ENCODE assay signal across 1 cellular context in the genomic region with DNA sequence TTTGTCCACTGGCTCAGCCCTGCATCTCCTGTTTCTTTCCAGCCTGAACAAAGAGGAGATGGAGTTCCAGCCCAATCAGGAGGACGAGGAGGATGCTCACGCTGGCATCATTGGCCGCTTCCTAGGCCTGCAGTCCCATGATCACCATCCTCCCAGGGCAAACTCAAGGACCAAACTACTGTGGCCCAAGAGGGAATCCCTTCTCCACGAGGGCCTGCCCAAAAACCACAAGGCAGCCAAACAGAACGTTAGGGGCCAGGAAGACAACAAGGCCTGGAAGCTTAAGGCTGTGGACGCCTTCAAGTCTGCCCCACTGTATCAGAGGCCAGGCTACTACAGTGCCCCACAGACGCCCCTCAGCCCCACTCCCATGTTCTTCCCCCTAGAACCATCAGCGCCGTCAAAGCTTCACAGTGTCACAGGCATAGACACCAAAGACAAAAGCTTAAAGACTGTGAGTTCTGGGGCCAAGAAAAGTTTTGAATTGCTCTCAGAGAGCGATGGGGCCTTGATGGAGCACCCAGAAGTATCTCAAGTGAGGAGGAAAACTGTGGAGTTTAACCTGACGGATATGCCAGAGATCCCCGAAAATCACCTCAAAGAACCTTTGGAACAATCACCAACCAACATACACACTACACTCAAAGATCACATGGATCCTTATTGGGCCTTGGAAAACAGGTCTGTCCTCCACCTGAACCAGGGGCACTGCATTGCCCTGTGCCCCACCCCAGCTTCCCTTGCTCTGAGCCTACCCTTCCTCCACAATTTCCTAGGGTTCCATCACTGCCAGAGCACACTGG.
TF ChIP-seq lines count a peak whose summit lies in the region.

No MANE protein-coding gene starts in this region.

TF ChIP-seq in K562, 482 proteins besides CTCF, POLR2A, EP300 and RAD21 (continued from another document and continues in another):
- TF ChIP-seq ZNF253 (CRISPR knock-in tag; conservative IDR thresholded peaks at IDR 0.05) (no peak), KHSRP (IDR thresholded peaks at IDR 0.05) (no peak), SREBF2 (CRISPR knock-in tag; IDR thresholded peaks at IDR 0.05) (no peak), FOXK1 (CRISPR knock-in tag; IDR thresholded peaks at IDR 0.05; ENCODE audit: borderline replicate concordance) (no peak), CBFA2T2 (conservative IDR thresholded peaks at IDR 0.05) (no peak), NCOA2 (IDR thresholded peaks at IDR 0.05; ENCODE audit: partially characterized antibody in 2 of 2) (no peak), KAT8 (IDR thresholded peaks at IDR 0.05; ENCODE audit: low read depth) (no peak), POLR2G (IDR thresholded peaks at IDR 0.05; ENCODE audit: low read depth, low read length) (peak; percentile 74), STAG1 (CRISPR knock-in tag; IDR thresholded peaks at IDR 0.05; ENCODE audit: borderline replicate concordance) (no peak)
- TF ChIP-seq, protein P1, sequence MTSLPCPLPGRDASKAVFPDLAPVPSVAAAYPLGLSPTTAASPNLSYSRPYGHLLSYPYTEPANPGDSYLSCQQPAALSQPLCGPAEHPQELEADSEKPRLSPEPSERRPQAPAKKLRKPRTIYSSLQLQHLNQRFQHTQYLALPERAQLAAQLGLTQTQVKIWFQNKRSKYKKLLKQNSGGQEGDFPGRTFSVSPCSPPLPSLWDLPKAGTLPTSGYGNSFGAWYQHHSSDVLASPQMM (CRISPR knock-in tag; IDR thresholded peaks at IDR 0.05): no peak
- TF ChIP-seq, protein P2, sequence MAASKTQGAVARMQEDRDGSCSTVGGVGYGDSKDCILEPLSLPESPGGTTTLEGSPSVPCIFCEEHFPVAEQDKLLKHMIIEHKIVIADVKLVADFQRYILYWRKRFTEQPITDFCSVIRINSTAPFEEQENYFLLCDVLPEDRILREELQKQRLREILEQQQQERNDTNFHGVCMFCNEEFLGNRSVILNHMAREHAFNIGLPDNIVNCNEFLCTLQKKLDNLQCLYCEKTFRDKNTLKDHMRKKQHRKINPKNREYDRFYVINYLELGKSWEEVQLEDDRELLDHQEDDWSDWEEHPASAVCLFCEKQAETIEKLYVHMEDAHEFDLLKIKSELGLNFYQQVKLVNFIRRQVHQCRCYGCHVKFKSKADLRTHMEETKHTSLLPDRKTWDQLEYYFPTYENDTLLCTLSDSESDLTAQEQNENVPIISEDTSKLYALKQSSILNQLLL (CRISPR knock-in tag; IDR thresholded peaks at IDR 0.05; ENCODE audit: borderline replicate concordance): no peak
- TF ChIP-seq, protein P3, sequence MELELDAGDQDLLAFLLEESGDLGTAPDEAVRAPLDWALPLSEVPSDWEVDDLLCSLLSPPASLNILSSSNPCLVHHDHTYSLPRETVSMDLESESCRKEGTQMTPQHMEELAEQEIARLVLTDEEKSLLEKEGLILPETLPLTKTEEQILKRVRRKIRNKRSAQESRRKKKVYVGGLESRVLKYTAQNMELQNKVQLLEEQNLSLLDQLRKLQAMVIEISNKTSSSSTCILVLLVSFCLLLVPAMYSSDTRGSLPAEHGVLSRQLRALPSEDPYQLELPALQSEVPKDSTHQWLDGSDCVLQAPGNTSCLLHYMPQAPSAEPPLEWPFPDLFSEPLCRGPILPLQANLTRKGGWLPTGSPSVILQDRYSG (tag; conservative IDR thresholded peaks at IDR 0.05; ENCODE audit: low read depth): no peak
- TF ChIP-seq, protein P4, sequence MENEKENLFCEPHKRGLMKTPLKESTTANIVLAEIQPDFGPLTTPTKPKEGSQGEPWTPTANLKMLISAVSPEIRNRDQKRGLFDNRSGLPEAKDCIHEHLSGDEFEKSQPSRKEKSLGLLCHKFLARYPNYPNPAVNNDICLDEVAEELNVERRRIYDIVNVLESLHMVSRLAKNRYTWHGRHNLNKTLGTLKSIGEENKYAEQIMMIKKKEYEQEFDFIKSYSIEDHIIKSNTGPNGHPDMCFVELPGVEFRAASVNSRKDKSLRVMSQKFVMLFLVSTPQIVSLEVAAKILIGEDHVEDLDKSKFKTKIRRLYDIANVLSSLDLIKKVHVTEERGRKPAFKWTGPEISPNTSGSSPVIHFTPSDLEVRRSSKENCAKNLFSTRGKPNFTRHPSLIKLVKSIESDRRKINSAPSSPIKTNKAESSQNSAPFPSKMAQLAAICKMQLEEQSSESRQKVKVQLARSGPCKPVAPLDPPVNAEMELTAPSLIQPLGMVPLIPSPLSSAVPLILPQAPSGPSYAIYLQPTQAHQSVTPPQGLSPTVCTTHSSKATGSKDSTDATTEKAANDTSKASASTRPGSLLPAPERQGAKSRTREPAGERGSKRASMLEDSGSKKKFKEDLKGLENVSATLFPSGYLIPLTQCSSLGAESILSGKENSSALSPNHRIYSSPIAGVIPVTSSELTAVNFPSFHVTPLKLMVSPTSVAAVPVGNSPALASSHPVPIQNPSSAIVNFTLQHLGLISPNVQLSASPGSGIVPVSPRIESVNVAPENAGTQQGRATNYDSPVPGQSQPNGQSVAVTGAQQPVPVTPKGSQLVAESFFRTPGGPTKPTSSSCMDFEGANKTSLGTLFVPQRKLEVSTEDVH (IDR thresholded peaks at IDR 0.05; ENCODE audit: low read depth, partially characterized antibody): peak; percentile 23
- TF ChIP-seq, protein P5, sequence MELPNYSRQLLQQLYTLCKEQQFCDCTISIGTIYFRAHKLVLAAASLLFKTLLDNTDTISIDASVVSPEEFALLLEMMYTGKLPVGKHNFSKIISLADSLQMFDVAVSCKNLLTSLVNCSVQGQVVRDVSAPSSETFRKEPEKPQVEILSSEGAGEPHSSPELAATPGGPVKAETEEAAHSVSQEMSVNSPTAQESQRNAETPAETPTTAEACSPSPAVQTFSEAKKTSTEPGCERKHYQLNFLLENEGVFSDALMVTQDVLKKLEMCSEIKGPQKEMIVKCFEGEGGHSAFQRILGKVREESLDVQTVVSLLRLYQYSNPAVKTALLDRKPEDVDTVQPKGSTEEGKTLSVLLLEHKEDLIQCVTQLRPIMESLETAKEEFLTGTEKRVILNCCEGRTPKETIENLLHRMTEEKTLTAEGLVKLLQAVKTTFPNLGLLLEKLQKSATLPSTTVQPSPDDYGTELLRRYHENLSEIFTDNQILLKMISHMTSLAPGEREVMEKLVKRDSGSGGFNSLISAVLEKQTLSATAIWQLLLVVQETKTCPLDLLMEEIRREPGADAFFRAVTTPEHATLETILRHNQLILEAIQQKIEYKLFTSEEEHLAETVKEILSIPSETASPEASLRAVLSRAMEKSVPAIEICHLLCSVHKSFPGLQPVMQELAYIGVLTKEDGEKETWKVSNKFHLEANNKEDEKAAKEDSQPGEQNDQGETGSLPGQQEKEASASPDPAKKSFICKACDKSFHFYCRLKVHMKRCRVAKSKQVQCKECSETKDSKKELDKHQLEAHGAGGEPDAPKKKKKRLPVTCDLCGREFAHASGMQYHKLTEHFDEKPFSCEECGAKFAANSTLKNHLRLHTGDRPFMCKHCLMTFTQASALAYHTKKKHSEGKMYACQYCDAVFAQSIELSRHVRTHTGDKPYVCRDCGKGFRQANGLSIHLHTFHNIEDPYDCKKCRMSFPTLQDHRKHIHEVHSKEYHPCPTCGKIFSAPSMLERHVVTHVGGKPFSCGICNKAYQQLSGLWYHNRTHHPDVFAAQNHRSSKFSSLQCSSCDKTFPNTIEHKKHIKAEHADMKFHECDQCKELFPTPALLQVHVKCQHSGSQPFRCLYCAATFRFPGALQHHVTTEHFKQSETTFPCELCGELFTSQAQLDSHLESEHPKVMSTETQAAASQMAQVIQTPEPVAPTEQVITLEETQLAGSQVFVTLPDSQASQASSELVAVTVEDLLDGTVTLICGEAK (IDR thresholded peaks at IDR 0.05): no peak
- TF ChIP-seq, protein P5 (CRISPR knock-in tag; IDR thresholded peaks at IDR 0.05): 0 out of 2 replicates have a peak, but pooled peaks have one; percentile 25
- TF ChIP-seq, protein P6, sequence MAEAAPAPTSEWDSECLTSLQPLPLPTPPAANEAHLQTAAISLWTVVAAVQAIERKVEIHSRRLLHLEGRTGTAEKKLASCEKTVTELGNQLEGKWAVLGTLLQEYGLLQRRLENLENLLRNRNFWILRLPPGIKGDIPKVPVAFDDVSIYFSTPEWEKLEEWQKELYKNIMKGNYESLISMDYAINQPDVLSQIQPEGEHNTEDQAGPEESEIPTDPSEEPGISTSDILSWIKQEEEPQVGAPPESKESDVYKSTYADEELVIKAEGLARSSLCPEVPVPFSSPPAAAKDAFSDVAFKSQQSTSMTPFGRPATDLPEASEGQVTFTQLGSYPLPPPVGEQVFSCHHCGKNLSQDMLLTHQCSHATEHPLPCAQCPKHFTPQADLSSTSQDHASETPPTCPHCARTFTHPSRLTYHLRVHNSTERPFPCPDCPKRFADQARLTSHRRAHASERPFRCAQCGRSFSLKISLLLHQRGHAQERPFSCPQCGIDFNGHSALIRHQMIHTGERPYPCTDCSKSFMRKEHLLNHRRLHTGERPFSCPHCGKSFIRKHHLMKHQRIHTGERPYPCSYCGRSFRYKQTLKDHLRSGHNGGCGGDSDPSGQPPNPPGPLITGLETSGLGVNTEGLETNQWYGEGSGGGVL (CRISPR knock-in tag; IDR thresholded peaks at IDR 0.05): no peak
- TF ChIP-seq, protein P7, sequence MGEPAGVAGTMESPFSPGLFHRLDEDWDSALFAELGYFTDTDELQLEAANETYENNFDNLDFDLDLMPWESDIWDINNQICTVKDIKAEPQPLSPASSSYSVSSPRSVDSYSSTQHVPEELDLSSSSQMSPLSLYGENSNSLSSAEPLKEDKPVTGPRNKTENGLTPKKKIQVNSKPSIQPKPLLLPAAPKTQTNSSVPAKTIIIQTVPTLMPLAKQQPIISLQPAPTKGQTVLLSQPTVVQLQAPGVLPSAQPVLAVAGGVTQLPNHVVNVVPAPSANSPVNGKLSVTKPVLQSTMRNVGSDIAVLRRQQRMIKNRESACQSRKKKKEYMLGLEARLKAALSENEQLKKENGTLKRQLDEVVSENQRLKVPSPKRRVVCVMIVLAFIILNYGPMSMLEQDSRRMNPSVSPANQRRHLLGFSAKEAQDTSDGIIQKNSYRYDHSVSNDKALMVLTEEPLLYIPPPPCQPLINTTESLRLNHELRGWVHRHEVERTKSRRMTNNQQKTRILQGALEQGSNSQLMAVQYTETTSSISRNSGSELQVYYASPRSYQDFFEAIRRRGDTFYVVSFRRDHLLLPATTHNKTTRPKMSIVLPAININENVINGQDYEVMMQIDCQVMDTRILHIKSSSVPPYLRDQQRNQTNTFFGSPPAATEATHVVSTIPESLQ (CRISPR knock-in tag; IDR thresholded peaks at IDR 0.05): no peak
- TF ChIP-seq, protein P8, sequence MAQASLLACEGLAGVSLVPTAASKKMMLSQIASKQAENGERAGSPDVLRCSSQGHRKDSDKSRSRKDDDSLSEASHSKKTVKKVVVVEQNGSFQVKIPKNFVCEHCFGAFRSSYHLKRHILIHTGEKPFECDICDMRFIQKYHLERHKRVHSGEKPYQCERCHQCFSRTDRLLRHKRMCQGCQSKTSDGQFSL (CRISPR knock-in tag; IDR thresholded peaks at IDR 0.05): no peak
- TF ChIP-seq, protein P8 (tag; IDR thresholded peaks at IDR 0.05): no peak
- TF ChIP-seq, protein P9, sequence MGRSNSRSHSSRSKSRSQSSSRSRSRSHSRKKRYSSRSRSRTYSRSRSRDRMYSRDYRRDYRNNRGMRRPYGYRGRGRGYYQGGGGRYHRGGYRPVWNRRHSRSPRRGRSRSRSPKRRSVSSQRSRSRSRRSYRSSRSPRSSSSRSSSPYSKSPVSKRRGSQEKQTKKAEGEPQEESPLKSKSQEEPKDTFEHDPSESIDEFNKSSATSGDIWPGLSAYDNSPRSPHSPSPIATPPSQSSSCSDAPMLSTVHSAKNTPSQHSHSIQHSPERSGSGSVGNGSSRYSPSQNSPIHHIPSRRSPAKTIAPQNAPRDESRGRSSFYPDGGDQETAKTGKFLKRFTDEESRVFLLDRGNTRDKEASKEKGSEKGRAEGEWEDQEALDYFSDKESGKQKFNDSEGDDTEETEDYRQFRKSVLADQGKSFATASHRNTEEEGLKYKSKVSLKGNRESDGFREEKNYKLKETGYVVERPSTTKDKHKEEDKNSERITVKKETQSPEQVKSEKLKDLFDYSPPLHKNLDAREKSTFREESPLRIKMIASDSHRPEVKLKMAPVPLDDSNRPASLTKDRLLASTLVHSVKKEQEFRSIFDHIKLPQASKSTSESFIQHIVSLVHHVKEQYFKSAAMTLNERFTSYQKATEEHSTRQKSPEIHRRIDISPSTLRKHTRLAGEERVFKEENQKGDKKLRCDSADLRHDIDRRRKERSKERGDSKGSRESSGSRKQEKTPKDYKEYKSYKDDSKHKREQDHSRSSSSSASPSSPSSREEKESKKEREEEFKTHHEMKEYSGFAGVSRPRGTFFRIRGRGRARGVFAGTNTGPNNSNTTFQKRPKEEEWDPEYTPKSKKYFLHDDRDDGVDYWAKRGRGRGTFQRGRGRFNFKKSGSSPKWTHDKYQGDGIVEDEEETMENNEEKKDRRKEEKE (IDR thresholded peaks at IDR 0.05; ENCODE audit: borderline replicate concordance in 1 of 2, control insufficient read depth in 1 of 2, low read depth in 2 of 2, low read length in 1 of 2): 0 out of 4 replicates have a peak, but pooled peaks of 1 of the 2 experiments have one; percentile 20
- TF ChIP-seq, protein P10, sequence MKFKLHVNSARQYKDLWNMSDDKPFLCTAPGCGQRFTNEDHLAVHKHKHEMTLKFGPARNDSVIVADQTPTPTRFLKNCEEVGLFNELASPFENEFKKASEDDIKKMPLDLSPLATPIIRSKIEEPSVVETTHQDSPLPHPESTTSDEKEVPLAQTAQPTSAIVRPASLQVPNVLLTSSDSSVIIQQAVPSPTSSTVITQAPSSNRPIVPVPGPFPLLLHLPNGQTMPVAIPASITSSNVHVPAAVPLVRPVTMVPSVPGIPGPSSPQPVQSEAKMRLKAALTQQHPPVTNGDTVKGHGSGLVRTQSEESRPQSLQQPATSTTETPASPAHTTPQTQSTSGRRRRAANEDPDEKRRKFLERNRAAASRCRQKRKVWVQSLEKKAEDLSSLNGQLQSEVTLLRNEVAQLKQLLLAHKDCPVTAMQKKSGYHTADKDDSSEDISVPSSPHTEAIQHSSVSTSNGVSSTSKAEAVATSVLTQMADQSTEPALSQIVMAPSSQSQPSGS (CRISPR knock-in tag; IDR thresholded peaks at IDR 0.05): no peak
